In the genomic region with DNA sequence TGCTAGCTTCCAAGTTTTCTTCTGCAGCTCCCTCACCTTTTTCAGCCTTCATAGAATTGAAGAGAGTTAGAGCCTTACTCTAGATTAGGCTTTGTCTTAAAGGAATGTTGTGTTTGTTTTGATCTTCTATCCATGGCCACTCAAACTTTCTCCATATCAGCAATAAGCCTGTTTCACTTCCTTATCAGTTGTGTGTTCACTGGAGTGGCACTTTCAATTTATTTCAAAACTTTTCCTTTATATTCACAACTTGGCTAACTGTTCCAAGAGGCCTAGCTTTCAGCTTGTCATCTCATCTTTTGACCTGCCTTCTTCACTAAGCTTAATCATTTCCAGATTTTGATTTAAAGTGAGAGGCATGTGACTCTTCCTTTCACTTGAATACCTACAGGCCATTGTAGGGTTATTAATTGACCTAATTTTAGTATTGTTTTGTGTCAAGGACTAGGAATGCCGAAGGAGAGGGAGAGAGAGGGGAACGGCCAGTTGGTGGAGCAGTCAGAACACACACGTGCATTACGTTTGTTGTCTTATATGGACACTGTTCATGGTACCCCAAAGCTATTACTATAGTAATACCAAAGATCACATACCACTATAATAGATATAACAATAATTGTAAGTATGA, we compare ENCODE assay signal across 25 cellular contexts. TPM values are rescaled to one million over a fixed set of nuclear protein-coding genes. Genes with fewer than 3 reads are reported as not detected.
DNase-seq lines count a peak whose midpoint lies in the region; ATAC-seq and TF ChIP-seq lines count a peak whose summit lies in the region.
"Had no signal": no experiment of that assay in that cellular context is flagged by ENCODE, and none has a peak within 500 bp of the region (broad histone marks: within the 10 kb centered on the region; RNA-seq: fewer than 3 reads in every experiment).

No MANE protein-coding gene starts in this region.

- no peaks in the 10 kb centered on the region for H3K36me3 Mint-ChIP-seq in MCF 10A (ENCODE audit: insufficient read depth, unreplicated experiment)
- H3K36me3 Mint-ChIP-seq: CD8-positive, alpha-beta T cell; WTC11 had no signal

- CTCF ChIA-PET in MCF 10A (lab: Yijun Ruan, JAX) = interaction anchor here (1.3 kb wide), 1 partner anchor 19 kb away, joined by 3 read pairs; no protein-coding TSS in a partner anchor

- no peaks in the 10 kb centered on the region for H3K27me3 Mint-ChIP-seq in MCF 10A (ENCODE audit: insufficient read depth, unreplicated experiment)
- H3K27me3 Mint-ChIP-seq: activated naive CD8-positive, alpha-beta T cell treated with anti-CD3 and anti-CD28 coated beads, Interleukin-2, amount 50 U/mL, for 24 hours had no signal

- intact Hi-C loops in Right ventricle myocardium superior (cut with DNase I) = no loop called here
- intact Hi-C loops in cardiac septum (cut with DNase I) = loop anchor here (5.0 kb wide), 1 partner anchor 140 kb away; no protein-coding TSS in a partner anchor
- intact Hi-C loops in MCF 10A (cut with micrococcal nuclease) = no loop called here

- no peaks in the 10 kb centered on the region for H3K9me3 Mint-ChIP-seq in MCF 10A (ENCODE audit: unreplicated experiment)
- H3K9me3 Mint-ChIP-seq: activated naive CD8-positive, alpha-beta T cell treated with anti-CD3 and anti-CD28 coated beads, Interleukin-2, amount 50 U/mL, for 24 hours; CD8-positive, alpha-beta T cell; H9; WTC11 had no signal

- H3K4me3 Mint-ChIP-seq in MCF 10A (ENCODE audit: unreplicated experiment) = no peak overlapping the region
- H3K4me3 Mint-ChIP-seq: activated naive CD8-positive, alpha-beta T cell treated with anti-CD3 and anti-CD28 coated beads, Interleukin-2, amount 50 U/mL, for 24 hours; CD8-positive, alpha-beta T cell; H9; WTC11 had no signal

- ATAC-seq in Right ventricle myocardium superior (ENCODE audit: poor library complexity) = peak; percentile 60
- ATAC-seq in HG03460 (IDR thresholded peaks at IDR 0.05; ENCODE audit: unreplicated experiment) = no peak
- no peak for ATAC-seq in GM18498 (IDR thresholded peaks at IDR 0.05; ENCODE audit: unreplicated experiment)
- ATAC-seq: activated naive CD8-positive, alpha-beta T cell treated with anti-CD3 and anti-CD28 coated beads, Interleukin-2, amount 50 U/mL, for 24 hours; CD8-positive, alpha-beta T cell; WTC11 had no signal

- no TSS peak for BruUV-seq in MCF 10A (replicated peaks; lab: Mats Ljungman, UMichigan)

- peak; percentile 28 for TF ChIP-seq CTCF in epithelial cell of proximal tubule (conservative IDR thresholded peaks at IDR 0.05; ENCODE audit: low read depth, low read length)
- TF ChIP-seq CTCF in MCF 10A (IDR thresholded peaks at IDR 0.05; ENCODE audit: unreplicated experiment) = no peak

- DNase-seq in Right ventricle myocardium superior (no peak), cardiac septum (ENCODE audit: low spot score) (no peak), epithelial cell of proximal tubule (ENCODE audit: low read depth) (peak; percentile 58), medulla oblongata (ENCODE audit: extremely low spot score) (peak; percentile 7), NCI-H82 (lab: John Stamatoyannopoulos, UW) (no peak), MCF 10A (ENCODE audit: unreplicated experiment) (no peak)
- DNase-seq: activated naive CD8-positive, alpha-beta T cell treated with anti-CD3 and anti-CD28 coated beads, Interleukin-2, amount 50 U/mL, for 24 hours; CD8-positive, alpha-beta T cell; effector CD4-positive, alpha-beta T cell; H9; hippocampal formation; NCI-H187 treated with DMSO at 0.1 percent for 48 hours; NCI-H524; ovary; RPMI8226; stimulated activated naive CD4-positive, alpha-beta T cell; T-helper 1 cell had no signal

- H3K4me3 ChIP-seq in epithelial cell of proximal tubule (ENCODE audit: low read depth, low read length) = no peak overlapping the region
- H3K4me3 ChIP-seq: ovary had no signal

- no peak overlapping the region for H3K27ac Mint-ChIP-seq in MCF 10A (ENCODE audit: low read depth, unreplicated experiment)
- H3K27ac Mint-ChIP-seq: activated naive CD8-positive, alpha-beta T cell treated with anti-CD3 and anti-CD28 coated beads, Interleukin-2, amount 50 U/mL, for 24 hours; CD8-positive, alpha-beta T cell; WTC11 had no signal

- no peaks in the 10 kb centered on the region for H3K4me1 Mint-ChIP-seq in MCF 10A (ENCODE audit: insufficient read depth, unreplicated experiment)
- H3K4me1 Mint-ChIP-seq: activated naive CD8-positive, alpha-beta T cell treated with anti-CD3 and anti-CD28 coated beads, Interleukin-2, amount 50 U/mL, for 24 hours; H9; WTC11 had no signal

- POLR2A ChIA-PET in MCF 10A (lab: Yijun Ruan, JAX) = interaction anchor here (1.2 kb wide), 1 partner anchor 18 kb away, joined by 4 read pairs; no protein-coding TSS in a partner anchor

RNA-seq across cellular contexts. Expression of a gene that starts 5.4 kb away (rescaled TPM):
- total RNA-seq in Right ventricle myocardium superior = not detected
- total RNA-seq in cardiac septum = not detected
- not detected in 2 replicates for total RNA-seq in epithelial cell of proximal tubule
- not detected in 2 replicates for total RNA-seq in MCF 10A (2022)
- total RNA-seq: bronchial epithelial cell; CD8-positive, alpha-beta T cell; fibroblast of lung; H9; HT1080; kidney epithelial cell; ovary; ureter; WTC11 had no signal

Comparison
In these comparisons a context has a peak if more than half of its experiments do, and no peak if none do; other contexts are left out.
1. DNase-seq: peak in epithelial cell of proximal tubule (single experiment) and medulla oblongata (single experiment); none in Right ventricle myocardium superior (single experiment), cardiac septum (single experiment), NCI-H82 (single experiment) and MCF 10A (single experiment).